In genomic region chr18:25062720-25063119, GRCh38 we compare ENCODE assay signal across 20 cellular contexts.
DNase-seq lines count a peak whose midpoint lies in the region; TF ChIP-seq lines count a peak whose summit lies in the region.
"Had no signal": no experiment of that assay in that cellular context is flagged by ENCODE, and none has a peak within 500 bp of the region (broad histone marks: within the 10 kb centered on the region; RNA-seq: fewer than 3 reads in every experiment).

No MANE protein-coding gene starts in this region.

- peak; percentile 16 for TF ChIP-seq CTCF in GM12873 (IDR thresholded peaks at IDR 0.05; ENCODE audit: insufficient read depth, low read depth, low read length, missing control alignments)
- 0 out of 2 replicates have a peak, but pooled peaks have one; percentile 18 for TF ChIP-seq CTCF in KMS-11 (conservative IDR thresholded peaks at IDR 0.05; ENCODE audit: low read depth, low read length)
- peak; percentile 6 for TF ChIP-seq CTCF in fibroblast of mammary gland (conservative IDR thresholded peaks at IDR 0.05; ENCODE audit: control insufficient read depth, insufficient read depth, low read depth, low read length)
- TF ChIP-seq CTCF in RWPE1 (conservative IDR thresholded peaks at IDR 0.05; ENCODE audit: low read depth) = no peak
- TF ChIP-seq CTCF in transverse colon (IDR thresholded peaks at IDR 0.05) = no peak

- TF ChIP-seq POLR2A in transverse colon (IDR thresholded peaks at IDR 0.05) = no peak

- H3K9ac ChIP-seq in KMS-11 = no peak overlapping the region

- in situ Hi-C loops in SK-MEL-5 (cut with HindIII; ENCODE audit: low pct_unique_long_range_greater_than_20kb, low sequenced_read_pairs) (no loop called here), transverse colon (cut with MboI; ENCODE audit: low pct_ligation_motif_present in 1 of 4, low pct_unique_long_range_greater_than_20kb in 1 of 4, low sequenced_read_pairs in 3 of 4) (no loop called here)

- POLR2A ChIA-PET in RWPE1 (lab: Yijun Ruan, JAX; ENCODE audit: low non-redundant PET) = no interaction called here

- H3K9me3 ChIP-seq in MG63 (no peaks in the 10 kb centered on the region), transverse colon (no peaks in the 10 kb centered on the region)
- H3K9me3 ChIP-seq: gastrocnemius medialis, prostate gland had no signal

- 94 to 100% methylated on average over 1 of the region's 1 CpG for WGBS in transverse colon (ENCODE audit: low coverage in 1 of 2), 2 donors

- no peaks in the 10 kb centered on the region for H4K20me1 ChIP-seq in KMS-11 (ENCODE audit: insufficient read depth)

- H3K27ac ChIP-seq in KMS-11 (no peak overlapping the region), RWPE1 (no peak overlapping the region), transverse colon (no peak overlapping the region)
- H3K27ac ChIP-seq: gastrocnemius medialis, prostate gland had no signal

- no peak overlapping the region for H3K4me2 ChIP-seq in KMS-11
- H3K4me2 ChIP-seq: smooth muscle cell had no signal

- H3K27me3 ChIP-seq in KMS-11 (ENCODE audit: insufficient read depth, low read depth) = no peaks in the 10 kb centered on the region
- no peaks in the 10 kb centered on the region for H3K27me3 ChIP-seq in MG63
- H3K27me3 ChIP-seq in transverse colon = no peaks in the 10 kb centered on the region
- H3K27me3 ChIP-seq: gastrocnemius medialis had no signal

- no peaks in the 10 kb centered on the region for H3K79me2 ChIP-seq in KMS-11 (ENCODE audit: insufficient read depth, low read depth)

- H3K4me1 ChIP-seq in KMS-11 (ENCODE audit: low read depth, poor library complexity, severe bottlenecking) (no peaks in the 10 kb centered on the region), transverse colon (peaks cover 0 to 4% (median 0%) of the 10 kb centered on the region in 4 donors)
- H3K4me1 ChIP-seq: gastrocnemius medialis, prostate gland had no signal

- no peak for TF ChIP-seq EP300 in transverse colon (IDR thresholded peaks at IDR 0.05; ENCODE audit: low read depth)

- intact Hi-C loops in transverse colon (cut with DNase I; ENCODE audit: low total_unique reads) = no loop called here

- no peaks in the 10 kb centered on the region for H3K36me3 ChIP-seq in KMS-11 (ENCODE audit: insufficient read depth)
- no peaks in the 10 kb centered on the region for H3K36me3 ChIP-seq in MG63
- no peaks in the 10 kb centered on the region for H3K36me3 ChIP-seq in transverse colon
- H3K36me3 ChIP-seq: gastrocnemius medialis, prostate gland had no signal

- no peak overlapping the region for H2AFZ ChIP-seq in KMS-11 (ENCODE audit: low read depth)

- no peak overlapping the region for H3K4me3 ChIP-seq in KMS-11 (IDR thresholded peaks at IDR 0.05; ENCODE audit: insufficient read depth, low read depth, low read length)
- H3K4me3 ChIP-seq in fibroblast of mammary gland (ENCODE audit: control insufficient read depth, low read depth, low read length) = no peak overlapping the region
- no peak overlapping the region for H3K4me3 ChIP-seq in MG63
- no peak overlapping the region for H3K4me3 ChIP-seq in transverse colon
- H3K4me3 ChIP-seq: gastrocnemius medialis, prostate gland, smooth muscle cell had no signal

- CTCF ChIA-PET in RWPE1 (lab: Yijun Ruan, JAX) = no interaction called here

- DNase-seq in SK-MEL-5 (ENCODE audit: low read depth, low spot score) (peak; percentile 20), fibroblast of mammary gland (ENCODE audit: low read depth) (no peak), MG63 (no peak), RWPE1 (ENCODE audit: low spot score) (no peak), transverse colon (no peak)
- DNase-seq: activated CD4-positive, alpha-beta T cell treated with anti-CD3 and anti-CD28 coated beads for 4 hours; Calu3; dermis blood vessel endothelial cell; gastrocnemius medialis; IMR-90; mesendoderm; natural killer cell; SHP77 treated with DMSO at 0.1 percent for 48 hours; stimulated activated CD8-positive, alpha-beta memory T cell treated with anti-CD3 and anti-CD28 coated beads, Interleukin-4, amount 100 ng/mL, for 48 hours; substantia nigra; T-helper 9 cell had no signal

Comparison
In these comparisons a context has a peak if more than half of its experiments do, and no peak if none do; other contexts are left out.
1. CTCF ChIP-seq: peak in GM12873 (single experiment), KMS-11 (single experiment) and fibroblast of mammary gland (single experiment); none in RWPE1 (single experiment) and transverse colon (0 of 5).